Comparison of ENCODE assay signal across 8 cellular contexts in genomic region chr10:16519908-16520861, GRCh38. TPM values are rescaled to one million over a fixed set of nuclear protein-coding genes. Genes with fewer than 3 reads are reported as not detected.
DNase-seq lines count a peak whose midpoint lies in the region; ATAC-seq and TF ChIP-seq lines count a peak whose summit lies in the region.

No MANE protein-coding gene starts in this region.

- H3K9me3 ChIP-seq in ascending aorta (no peaks in the 10 kb centered on the region), MM.1S (replicated peaks; ENCODE audit: insufficient read depth, low read length) (no peaks in the 10 kb centered on the region)

- no peaks in the 10 kb centered on the region for H3K9me3 Mint-ChIP-seq in natural killer cell

- H3K4me3 ChIP-seq in ascending aorta, result peak overlapping the region; percentile 59 to 65
- no peak overlapping the region for H3K4me3 ChIP-seq in MM.1S (ENCODE audit: low read length)

- in situ Hi-C loops in ACHN (cut with HindIII; ENCODE audit: low pct_ligation_motif_present, low pct_unique_long_range_greater_than_20kb, low sequenced_read_pairs), result no loop called here

- peak; percentile 33 for ATAC-seq in GM18909 (IDR thresholded peaks at IDR 0.05; ENCODE audit: poor library complexity, unreplicated experiment)
- ATAC-seq in HG03097 (IDR thresholded peaks at IDR 0.05; ENCODE audit: low FRiP score, unreplicated experiment), result peak; percentile 24
- peak in 2 of 3 donors; percentile 12 to 48 for ATAC-seq in natural killer cell

- no peaks in the 10 kb centered on the region for H3K79me2 ChIP-seq in MM.1S (ENCODE audit: low read length)

- intact Hi-C loops in ascending aorta (cut with DNase I) (no loop called here), natural killer cell (cut with micrococcal nuclease) (no loop called here)

- peaks cover 27 to 29% of the 10 kb centered on the region in 2 donors for H3K27me3 Mint-ChIP-seq in natural killer cell (ENCODE audit: low read depth in 2 of 2)

- H3K36me3 ChIP-seq in ascending aorta (no peaks in the 10 kb centered on the region), MM.1S (replicated peaks; ENCODE audit: insufficient read depth, low read length) (no peaks in the 10 kb centered on the region)

- TF ChIP-seq CTCF in ascending aorta (IDR thresholded peaks at IDR 0.05), result no peak
- TF ChIP-seq CTCF in natural killer cell (IDR thresholded peaks at IDR 0.05), result no peak
- TF ChIP-seq CTCF in MM.1S (IDR thresholded peaks at IDR 0.05; ENCODE audit: low read length), result no peak

- H3K27me3 ChIP-seq in ascending aorta, result peaks cover 4% of the 10 kb centered on the region
- H3K27me3 ChIP-seq in MM.1S (replicated peaks; ENCODE audit: insufficient read depth, low read length), result no peaks in the 10 kb centered on the region

- no peaks in the 10 kb centered on the region for H3K36me3 Mint-ChIP-seq in natural killer cell

- H3K4me1 Mint-ChIP-seq in natural killer cell, result peaks cover 0 to 6% of the 10 kb centered on the region in 2 donors

- DNase-seq in ACHN (peak; percentile 1), ascending aorta (ENCODE audit: low spot score in 2 of 2) (no peak), natural killer cell (no peak), RPMI8226 (no peak), anterior cingulate cortex (lab: John Stamatoyannopoulos, UW) (no peak), MM.1S (no peak)

- no peaks in the 10 kb centered on the region for H4K20me1 ChIP-seq in MM.1S (ENCODE audit: insufficient read depth, low read length)

- no peak overlapping the region for H3K27ac ChIP-seq in ascending aorta
- no peak overlapping the region for H3K27ac ChIP-seq in MM.1S (ENCODE audit: low read length)

- H3F3A ChIP-seq in MM.1S (ENCODE audit: insufficient read depth, low read length), result no peaks in the 10 kb centered on the region

- no peak overlapping the region for H2AFZ ChIP-seq in MM.1S (ENCODE audit: low read length)

- H3K4me2 ChIP-seq in MM.1S (ENCODE audit: low read depth, low read length), result no peak overlapping the region

- peak overlapping the region; percentile 80 for H3K4me3 Mint-ChIP-seq in natural killer cell

- H3K9ac ChIP-seq in MM.1S (ENCODE audit: low read length), result no peak overlapping the region

- no peaks in the 10 kb centered on the region for H3K9me2 ChIP-seq in MM.1S (replicated peaks; ENCODE audit: insufficient read depth, low read length)

- H3K27ac Mint-ChIP-seq in natural killer cell, result no peak overlapping the region

- H3K4me1 ChIP-seq in ascending aorta (peaks cover 0 to 10% of the 10 kb centered on the region in 2 donors), MM.1S (ENCODE audit: low read length) (no peaks in the 10 kb centered on the region)

RNA-seq across cellular contexts. Expression of gene C1QL3, which starts 1.5 kb away (rescaled TPM):
- total RNA-seq in ascending aorta (not detected), natural killer cell (under 1 TPM in 1 of 3 donors, not detected in 2; 0.29 TPM)
